Comparison of ENCODE assay signal across 1 cellular context in the genomic region with DNA sequence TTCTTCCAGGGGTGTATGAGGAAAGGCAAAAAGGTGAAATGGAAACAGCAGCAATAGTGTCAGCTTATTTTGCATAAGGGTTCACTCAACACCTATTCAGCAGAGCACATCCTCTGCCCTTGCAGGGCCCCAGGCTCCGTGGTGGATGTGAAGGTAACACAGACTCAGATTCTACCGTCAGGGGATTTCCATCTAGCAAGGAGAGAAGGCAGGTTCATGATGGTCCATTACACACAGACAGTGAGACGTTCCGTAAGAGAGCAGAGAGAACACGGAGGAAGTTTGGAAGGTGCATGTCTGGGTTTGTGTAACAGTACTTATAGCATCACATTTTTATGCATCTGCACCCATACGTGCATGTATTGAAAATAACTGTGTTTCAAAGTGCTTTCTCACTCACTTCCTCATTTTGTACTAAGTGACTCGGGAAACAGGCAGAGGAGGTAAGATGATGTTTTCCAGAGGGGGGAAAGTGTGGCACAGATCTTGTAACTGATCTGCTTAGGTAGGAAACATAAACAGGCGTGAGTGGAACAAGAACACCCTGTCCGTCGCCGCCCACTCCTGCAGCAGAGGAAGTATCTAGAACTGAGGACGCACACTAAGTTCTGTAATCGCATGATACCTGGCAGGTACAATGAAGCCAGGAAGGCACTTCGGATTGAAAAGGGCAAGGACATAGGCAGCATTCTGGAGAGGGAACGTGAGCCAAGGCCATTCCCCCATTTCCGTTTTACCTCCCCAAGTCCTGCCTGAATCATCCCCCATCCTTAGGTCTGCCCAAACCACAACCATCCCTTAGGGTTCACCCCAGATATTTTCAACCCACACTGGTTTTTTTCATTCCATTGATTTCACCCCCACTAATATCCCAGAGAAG.
TF ChIP-seq lines count a peak whose summit lies in the region.

No MANE protein-coding gene starts in this region.

TF ChIP-seq in H1, 55 proteins besides CTCF, POLR2A, EP300 and RAD21:
- no peak for TF ChIP-seq TEAD4 (IDR thresholded peaks at IDR 0.05; ENCODE audit: low read depth, low read length)
- TF ChIP-seq NANOG (IDR thresholded peaks at IDR 0.05; ENCODE audit: insufficient read depth, low read depth, low read length, poor library complexity, severe bottlenecking) = no peak
- TF ChIP-seq CHD1 (IDR thresholded peaks at IDR 0.05; ENCODE audit: low read depth, low read length) = no peak
- TF ChIP-seq SP4 (IDR thresholded peaks at IDR 0.05; ENCODE audit: low read length) = no peak
- TF ChIP-seq, protein P1, sequence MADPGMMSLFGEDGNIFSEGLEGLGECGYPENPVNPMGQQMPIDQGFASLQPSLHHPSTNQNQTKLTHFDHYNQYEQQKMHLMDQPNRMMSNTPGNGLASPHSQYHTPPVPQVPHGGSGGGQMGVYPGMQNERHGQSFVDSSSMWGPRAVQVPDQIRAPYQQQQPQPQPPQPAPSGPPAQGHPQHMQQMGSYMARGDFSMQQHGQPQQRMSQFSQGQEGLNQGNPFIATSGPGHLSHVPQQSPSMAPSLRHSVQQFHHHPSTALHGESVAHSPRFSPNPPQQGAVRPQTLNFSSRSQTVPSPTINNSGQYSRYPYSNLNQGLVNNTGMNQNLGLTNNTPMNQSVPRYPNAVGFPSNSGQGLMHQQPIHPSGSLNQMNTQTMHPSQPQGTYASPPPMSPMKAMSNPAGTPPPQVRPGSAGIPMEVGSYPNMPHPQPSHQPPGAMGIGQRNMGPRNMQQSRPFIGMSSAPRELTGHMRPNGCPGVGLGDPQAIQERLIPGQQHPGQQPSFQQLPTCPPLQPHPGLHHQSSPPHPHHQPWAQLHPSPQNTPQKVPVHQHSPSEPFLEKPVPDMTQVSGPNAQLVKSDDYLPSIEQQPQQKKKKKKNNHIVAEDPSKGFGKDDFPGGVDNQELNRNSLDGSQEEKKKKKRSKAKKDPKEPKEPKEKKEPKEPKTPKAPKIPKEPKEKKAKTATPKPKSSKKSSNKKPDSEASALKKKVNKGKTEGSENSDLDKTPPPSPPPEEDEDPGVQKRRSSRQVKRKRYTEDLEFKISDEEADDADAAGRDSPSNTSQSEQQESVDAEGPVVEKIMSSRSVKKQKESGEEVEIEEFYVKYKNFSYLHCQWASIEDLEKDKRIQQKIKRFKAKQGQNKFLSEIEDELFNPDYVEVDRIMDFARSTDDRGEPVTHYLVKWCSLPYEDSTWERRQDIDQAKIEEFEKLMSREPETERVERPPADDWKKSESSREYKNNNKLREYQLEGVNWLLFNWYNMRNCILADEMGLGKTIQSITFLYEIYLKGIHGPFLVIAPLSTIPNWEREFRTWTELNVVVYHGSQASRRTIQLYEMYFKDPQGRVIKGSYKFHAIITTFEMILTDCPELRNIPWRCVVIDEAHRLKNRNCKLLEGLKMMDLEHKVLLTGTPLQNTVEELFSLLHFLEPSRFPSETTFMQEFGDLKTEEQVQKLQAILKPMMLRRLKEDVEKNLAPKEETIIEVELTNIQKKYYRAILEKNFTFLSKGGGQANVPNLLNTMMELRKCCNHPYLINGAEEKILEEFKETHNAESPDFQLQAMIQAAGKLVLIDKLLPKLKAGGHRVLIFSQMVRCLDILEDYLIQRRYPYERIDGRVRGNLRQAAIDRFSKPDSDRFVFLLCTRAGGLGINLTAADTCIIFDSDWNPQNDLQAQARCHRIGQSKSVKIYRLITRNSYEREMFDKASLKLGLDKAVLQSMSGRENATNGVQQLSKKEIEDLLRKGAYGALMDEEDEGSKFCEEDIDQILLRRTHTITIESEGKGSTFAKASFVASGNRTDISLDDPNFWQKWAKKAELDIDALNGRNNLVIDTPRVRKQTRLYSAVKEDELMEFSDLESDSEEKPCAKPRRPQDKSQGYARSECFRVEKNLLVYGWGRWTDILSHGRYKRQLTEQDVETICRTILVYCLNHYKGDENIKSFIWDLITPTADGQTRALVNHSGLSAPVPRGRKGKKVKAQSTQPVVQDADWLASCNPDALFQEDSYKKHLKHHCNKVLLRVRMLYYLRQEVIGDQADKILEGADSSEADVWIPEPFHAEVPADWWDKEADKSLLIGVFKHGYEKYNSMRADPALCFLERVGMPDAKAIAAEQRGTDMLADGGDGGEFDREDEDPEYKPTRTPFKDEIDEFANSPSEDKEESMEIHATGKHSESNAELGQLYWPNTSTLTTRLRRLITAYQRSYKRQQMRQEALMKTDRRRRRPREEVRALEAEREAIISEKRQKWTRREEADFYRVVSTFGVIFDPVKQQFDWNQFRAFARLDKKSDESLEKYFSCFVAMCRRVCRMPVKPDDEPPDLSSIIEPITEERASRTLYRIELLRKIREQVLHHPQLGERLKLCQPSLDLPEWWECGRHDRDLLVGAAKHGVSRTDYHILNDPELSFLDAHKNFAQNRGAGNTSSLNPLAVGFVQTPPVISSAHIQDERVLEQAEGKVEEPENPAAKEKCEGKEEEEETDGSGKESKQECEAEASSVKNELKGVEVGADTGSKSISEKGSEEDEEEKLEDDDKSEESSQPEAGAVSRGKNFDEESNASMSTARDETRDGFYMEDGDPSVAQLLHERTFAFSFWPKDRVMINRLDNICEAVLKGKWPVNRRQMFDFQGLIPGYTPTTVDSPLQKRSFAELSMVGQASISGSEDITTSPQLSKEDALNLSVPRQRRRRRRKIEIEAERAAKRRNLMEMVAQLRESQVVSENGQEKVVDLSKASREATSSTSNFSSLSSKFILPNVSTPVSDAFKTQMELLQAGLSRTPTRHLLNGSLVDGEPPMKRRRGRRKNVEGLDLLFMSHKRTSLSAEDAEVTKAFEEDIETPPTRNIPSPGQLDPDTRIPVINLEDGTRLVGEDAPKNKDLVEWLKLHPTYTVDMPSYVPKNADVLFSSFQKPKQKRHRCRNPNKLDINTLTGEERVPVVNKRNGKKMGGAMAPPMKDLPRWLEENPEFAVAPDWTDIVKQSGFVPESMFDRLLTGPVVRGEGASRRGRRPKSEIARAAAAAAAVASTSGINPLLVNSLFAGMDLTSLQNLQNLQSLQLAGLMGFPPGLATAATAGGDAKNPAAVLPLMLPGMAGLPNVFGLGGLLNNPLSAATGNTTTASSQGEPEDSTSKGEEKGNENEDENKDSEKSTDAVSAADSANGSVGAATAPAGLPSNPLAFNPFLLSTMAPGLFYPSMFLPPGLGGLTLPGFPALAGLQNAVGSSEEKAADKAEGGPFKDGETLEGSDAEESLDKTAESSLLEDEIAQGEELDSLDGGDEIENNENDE (IDR thresholded peaks at IDR 0.05; ENCODE audit: insufficient replicate concordance, low read length) = no peak
- TF ChIP-seq GTF2F1 (IDR thresholded peaks at IDR 0.05; ENCODE audit: borderline replicate concordance, low read depth, low read length) = no peak
- TF ChIP-seq HDAC6 (IDR thresholded peaks at IDR 0.05; ENCODE audit: low read depth, low read length) = no peak
- TF ChIP-seq SIX5 (IDR thresholded peaks at IDR 0.05; ENCODE audit: low read depth, low read length) = no peak
- no peak for TF ChIP-seq BRCA1 (IDR thresholded peaks at IDR 0.05; ENCODE audit: low read depth, low read length)
- TF ChIP-seq KDM1A (IDR thresholded peaks at IDR 0.05; ENCODE audit: borderline replicate concordance, low read length) = no peak
- TF ChIP-seq NRF1 (IDR thresholded peaks at IDR 0.05; ENCODE audit: low read depth, low read length) = no peak
- no peak for TF ChIP-seq POU5F1 (IDR thresholded peaks at IDR 0.05; ENCODE audit: low read depth, low read length)
- TF ChIP-seq PHF8 (conservative IDR thresholded peaks at IDR 0.05; ENCODE audit: low read depth, low read length) = no peak
- TF ChIP-seq CBX8 (IDR thresholded peaks at IDR 0.05; ENCODE audit: borderline replicate concordance, low read depth, low read length) = no peak
- TF ChIP-seq SIRT6 (IDR thresholded peaks at IDR 0.05; ENCODE audit: low read length) = no peak
